26 cellular contexts compared by ENCODE assay signal in the genomic region with DNA sequence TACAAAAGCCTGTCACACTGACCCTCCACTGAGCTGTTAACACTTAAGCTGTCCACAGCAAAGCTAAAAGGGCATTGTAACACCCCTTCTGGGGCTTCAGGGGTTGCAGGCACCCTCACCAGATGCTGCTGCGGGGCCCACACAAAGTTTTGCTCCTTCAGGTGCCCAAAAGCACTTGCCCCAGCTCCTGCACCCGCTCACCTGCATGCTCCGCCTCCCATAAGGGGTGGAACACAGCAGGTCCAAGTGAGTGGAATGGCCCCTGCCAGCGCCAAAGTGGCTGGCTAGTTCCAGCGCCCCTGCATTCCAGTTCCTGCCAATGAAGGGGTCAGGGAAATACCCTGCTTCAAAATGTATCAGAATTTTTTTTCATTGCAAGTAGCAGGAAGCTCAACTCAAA. TPM values are rescaled to one million over a fixed set of nuclear protein-coding genes. Genes with fewer than 3 reads are reported as not detected.
DNase-seq lines count a peak whose midpoint lies in the region; ATAC-seq, FAIRE-seq and TF ChIP-seq lines count a peak whose summit lies in the region.
"Had no signal": no experiment of that assay in that cellular context is flagged by ENCODE, and none has a peak within 500 bp of the region (broad histone marks: within the 10 kb centered on the region; RNA-seq: fewer than 3 reads in every experiment).

No MANE protein-coding gene starts in this region.

- no peak for ATAC-seq in Right ventricle myocardium inferior
- ATAC-seq in K562, result peak; percentile 33; the same call in 2 of the 3 replicates
- ATAC-seq in left colon, result peak; percentile 8
- ATAC-seq: A549, HCT116 had no signal

- DNase-seq in left ventricle myocardium inferior (no peak), Right ventricle myocardium inferior (ENCODE audit: missing footprints) (no peak), K562 (ENCODE audit: extremely low read depth in 1 of 4, low spot score in 3 of 4) (no peak), left colon (no peak), chondrocyte (ENCODE audit: low spot score) (no peak), SW480 (ENCODE audit: low spot score) (no peak)
- no peak for DNase-seq in stimulated activated naive CD4-positive, alpha-beta T cell treated with Interleukin-2 at 50 U/mL for 16 hours (lab: John Stamatoyannopoulos, UW)
- DNase-seq: 8988T; ACHN; AML-193; BE2C; Calu3; CD4-positive, alpha-beta memory T cell; COR-L47; DMS53; DMS79 treated with DMSO at 0.1 percent for 48 hours; GF-D8; GM23248; H9 had no signal

- intact Hi-C loops in left ventricle myocardium inferior (cut with micrococcal nuclease), result no loop called here
- intact Hi-C loops in Right ventricle myocardium inferior (cut with DNase I), result no loop called here
- intact Hi-C loops in K562 (cut with micrococcal nuclease), result no loop called here
- intact Hi-C loops in left colon (cut with DNase I, micrococcal nuclease), result no loop called here

- H3K4me3 Mint-ChIP-seq in chondrocyte (ENCODE audit: unreplicated experiment), result no peak overlapping the region
- H3K4me3 Mint-ChIP-seq: CD4-positive, alpha-beta memory T cell; H9 had no signal

- H3K27ac ChIP-seq in left ventricle myocardium inferior (replicated peaks) (peak overlapping the region; percentile 86), K562 (ENCODE audit: extremely low read depth, low read depth, low read length) (no peak overlapping the region), subcutaneous abdominal adipose tissue (ENCODE audit: low read depth, low read length) (peak overlapping the region; percentile 78)
- H3K27ac ChIP-seq: A549, GM23248 had no signal

- BruUV-seq in K562 (replicated peaks; lab: Mats Ljungman, UMichigan), result no TSS peak

- CTCF ChIA-PET in K562 (lab: Yijun Ruan, JAX; ENCODE audit: low intra/inter-chr PET ratio), result no interaction called here

- H3K36me3 Mint-ChIP-seq in chondrocyte (ENCODE audit: low read depth), result peaks cover 3% of the 10 kb centered on the region
- H3K36me3 Mint-ChIP-seq: CD4-positive, alpha-beta memory T cell had no signal

- no peak overlapping the region for H2AFZ ChIP-seq in K562 (ENCODE audit: low read depth, low read length)
- H2AFZ ChIP-seq: GM23248 had no signal

- no peaks in the 10 kb centered on the region for H3K27me3 Mint-ChIP-seq in chondrocyte (ENCODE audit: low read depth)

- no peak for FAIRE-seq in K562 (lab: Jason Lieb, UNC)
- FAIRE-seq: A549, GM18507 had no signal

- TF ChIP-seq CTCF in left ventricle myocardium inferior (IDR thresholded peaks at IDR 0.05; ENCODE audit: borderline replicate concordance) (no peak), K562 (IDR thresholded peaks at IDR 0.05 in 2 of 3, conservative IDR thresholded peaks at IDR 0.05 in 1 of 3; ENCODE audit: insufficient read depth in 2 of 3, low read depth in 1 of 3, low read length in 3 of 3) (no peak), chondrocyte (IDR thresholded peaks at IDR 0.05) (no peak)

- H3K9ac ChIP-seq in K562 (ENCODE audit: insufficient read depth in 1 of 2, low read depth in 2 of 2, low read length in 2 of 2) (no peak overlapping the region), subcutaneous abdominal adipose tissue (ENCODE audit: low read length in 5 of 5) (no peak overlapping the region)
- H3K9ac ChIP-seq: GM23248 had no signal

- H3K27me3 ChIP-seq in left ventricle myocardium inferior (ENCODE audit: low read depth) (no peaks in the 10 kb centered on the region), K562 (ENCODE audit: control insufficient read depth in 2 of 2, insufficient read depth in 2 of 2, low read length in 2 of 2) (peaks cover 6 to 12% of the 10 kb centered on the region in 2 experiments; a peak in 3 of 5 replicates), subcutaneous abdominal adipose tissue (ENCODE audit: control insufficient read depth in 5 of 5, insufficient read depth in 4 of 5, low read length in 5 of 5) (no peaks in the 10 kb centered on the region)
- H3K27me3 ChIP-seq: BE2C; BLaER1 treated with 17β-estradiol and CSF1 and Interleukin-3, amounts not matched to agents 10 nM and 100 nM had no signal

- H3K9me3 ChIP-seq in left ventricle myocardium inferior (replicated peaks), result no peaks in the 10 kb centered on the region
- no peaks in the 10 kb centered on the region for H3K9me3 ChIP-seq in K562 (replicated peaks; ENCODE audit: control insufficient read depth, insufficient read depth, low read depth, low read length)
- no peaks in the 10 kb centered on the region for H3K9me3 ChIP-seq in subcutaneous abdominal adipose tissue (ENCODE audit: control insufficient read depth in 5 of 5, low read length in 5 of 5)
- H3K9me3 ChIP-seq: A549; BE2C; BLaER1 treated with 17β-estradiol and CSF1 and Interleukin-3, amounts not matched to agents 10 nM and 100 nM had no signal

- H3K4me1 Mint-ChIP-seq in chondrocyte (ENCODE audit: low read depth), result no peaks in the 10 kb centered on the region
- H3K4me1 Mint-ChIP-seq: H9 had no signal

- no peak for TF ChIP-seq POLR2A in K562 (conservative IDR thresholded peaks at IDR 0.05)

- no peaks in the 10 kb centered on the region for H3K9me3 Mint-ChIP-seq in chondrocyte (ENCODE audit: low read depth)
- H3K9me3 Mint-ChIP-seq: H9 had no signal

- no peak for TF ChIP-seq EP300 in K562 (IDR thresholded peaks at IDR 0.05; ENCODE audit: low read length)

- H3K27ac Mint-ChIP-seq in chondrocyte (ENCODE audit: unreplicated experiment), result no peak overlapping the region
- H3K27ac Mint-ChIP-seq: CD4-positive, alpha-beta memory T cell; H9 had no signal

- TF ChIP-seq RAD21 in K562 (CRISPR knock-in tag; conservative IDR thresholded peaks at IDR 0.05 in 1 of 2, IDR thresholded peaks at IDR 0.05 in 1 of 2), result no peak

- no peak overlapping the region for H3K4me3 ChIP-seq in left ventricle myocardium inferior
- no peak overlapping the region for H3K4me3 ChIP-seq in K562
- H3K4me3 ChIP-seq in subcutaneous abdominal adipose tissue (ENCODE audit: low read depth in 1 of 5, low read length in 5 of 5), result no peak overlapping the region
- H3K4me3 ChIP-seq: A549; BLaER1 treated with 17β-estradiol and CSF1 and Interleukin-3, amounts not matched to agents 10 nM and 100 nM; GM23248 had no signal

- H3K4me2 ChIP-seq in K562 (ENCODE audit: insufficient read depth, low read length), result no peak overlapping the region
- H3K4me2 ChIP-seq: A549 had no signal

- H4K20me1 ChIP-seq in K562 (replicated peaks; ENCODE audit: control insufficient read depth, insufficient read depth, low read length), result no peaks in the 10 kb centered on the region
- H4K20me1 ChIP-seq: BLaER1 treated with 17β-estradiol and CSF1 and Interleukin-3, amounts not matched to agents 10 nM and 100 nM had no signal

- no peaks in the 10 kb centered on the region for H3K36me3 ChIP-seq in left ventricle myocardium inferior
- H3K36me3 ChIP-seq in K562 (ENCODE audit: control insufficient read depth, insufficient read depth, low read length), result no peaks in the 10 kb centered on the region
- H3K36me3 ChIP-seq in subcutaneous abdominal adipose tissue (ENCODE audit: control insufficient read depth in 5 of 5, insufficient read depth in 5 of 5, low read length in 5 of 5), result no peaks in the 10 kb centered on the region
- H3K36me3 ChIP-seq: BE2C had no signal

- WGBS in K562 (ENCODE audit: insufficient coverage, low coverage, missing lambda C conversion rate), result 4% methylated on average over 5 of the region's 5 CpGs

- peaks cover 44% of the 10 kb centered on the region for H3K4me1 ChIP-seq in left ventricle myocardium inferior
- H3K4me1 ChIP-seq in K562 (replicated peaks in 1 of 2; ENCODE audit: control insufficient read depth in 2 of 2, insufficient read depth in 2 of 2, low read length in 2 of 2), result no peaks in the 10 kb centered on the region
- peaks cover 0 to 44% (median 17%) of the 10 kb centered on the region in 5 donors for H3K4me1 ChIP-seq in subcutaneous abdominal adipose tissue (ENCODE audit: control insufficient read depth in 5 of 5, insufficient read depth in 5 of 5, low read length in 5 of 5)
- H3K4me1 ChIP-seq: A549, BE2C had no signal

- in situ Hi-C loops in K562 (cut with MboI), result no loop called here

- H3K79me2 ChIP-seq in K562 (ENCODE audit: control insufficient read depth, insufficient read depth, low read length), result no peaks in the 10 kb centered on the region

- POLR2A ChIA-PET in K562 (lab: Yijun Ruan, JAX), result interaction anchor here (0.5 to 2.2 kb wide), 3 partner anchors 11 to 567 kb away, joined by 4 to 11 read pairs (median 4); no protein-coding TSS in a partner anchor

- H3K9me1 ChIP-seq in K562 (ENCODE audit: control insufficient read depth, insufficient read depth, low read length), result no peaks in the 10 kb centered on the region

RNA-seq across cellular contexts. Expression of a gene that starts 7.3 kb away (rescaled TPM):
- total RNA-seq in left ventricle myocardium inferior, result 23.1 TPM
- 39.3 TPM for total RNA-seq in Right ventricle myocardium inferior
- total RNA-seq in K562 (2011; cell fraction: chromatin; rRNA removed; ENCODE audit: low replicate concordance), result not detected in 2 replicates
- total RNA-seq in K562 (2011; cell fraction: nucleolus; rRNA removed), result not detected in 2 replicates
- total RNA-seq in K562 (2011; cell fraction: nucleoplasm; rRNA removed), result not detected in 2 replicates
- total RNA-seq in K562 (2014; rRNA removed), result not detected in 2 replicates
- total RNA-seq in K562 (2014; rRNA removed; fragmentation: Illumina TruSeq; extraction: Trizol), result not detected in 2 replicates
- total RNA-seq in K562 (2015; rRNA removed; fragmentation: Illumina TruSeq; extraction: Trizol), result not detected in 2 replicates
- total RNA-seq in K562 (2021), result not detected in 2 replicates
- polyA plus RNA-seq in K562 (2011; rRNA removed), result not detected in 2 replicates
- not detected in 2 replicates for polyA plus RNA-seq in K562 (2011; cell fraction: cytosol; rRNA removed)
- not detected in 2 replicates for polyA plus RNA-seq in K562 (2011; cell fraction: nucleus; rRNA removed)
- polyA plus RNA-seq in K562 (2012), result not detected in 2 replicates
- not detected in 2 replicates for polyA plus RNA-seq in K562 (2014; fragmentation: Illumina TruSeq; extraction: Trizol)
- not detected for polyA plus RNA-seq in K562 (2014; fragmentation: Nextera tagmentation; extraction: Ambion mirVana)
- not detected in 2 replicates for polyA plus RNA-seq in K562 (2014; rRNA removed)
- polyA minus RNA-seq in K562 (2011; rRNA and poly(A)+ RNA removed), result not detected in 2 replicates
- not detected in 2 replicates for polyA minus RNA-seq in K562 (2011; cell fraction: cytosol; rRNA and poly(A)+ RNA removed)
- not detected in 2 replicates for polyA minus RNA-seq in K562 (2011; cell fraction: nucleus; rRNA and poly(A)+ RNA removed)
- 1 to 10 TPM; 2.1 to 2.4 TPM for total RNA-seq in left colon
- total RNA-seq in chondrocyte, result 0.47 TPM in 1 of 3 replicates, not detected in the others
- total RNA-seq: CD4-positive, alpha-beta memory T cell; Daoy; GM23248; H4 had no signal
- polyA plus RNA-seq: CD4-positive, alpha-beta memory T cell; GM23248 had no signal

RNA-seq across cellular contexts. Expression of a gene that starts 43.0 kb away (rescaled TPM):
- 80.3 TPM for total RNA-seq in left ventricle myocardium inferior
- 66.4 TPM for total RNA-seq in Right ventricle myocardium inferior
- total RNA-seq in K562 (2011; cell fraction: chromatin; rRNA removed; ENCODE audit: low replicate concordance), result 95.3 and 131 TPM in 2 replicates
- 54.5 and 60.3 TPM in 2 replicates for total RNA-seq in K562 (2011; cell fraction: nucleolus; rRNA removed)
- 70.8 and 82.3 TPM in 2 replicates for total RNA-seq in K562 (2011; cell fraction: nucleoplasm; rRNA removed)
- total RNA-seq in K562 (2014; rRNA removed), result 43.2 and 50.7 TPM in 2 replicates
- total RNA-seq in K562 (2014; rRNA removed; fragmentation: Illumina TruSeq; extraction: Trizol), result 39.0 and 40.3 TPM in 2 replicates
- total RNA-seq in K562 (2015; rRNA removed; fragmentation: Illumina TruSeq; extraction: Trizol), result 40.1 TPM in 2 replicates
- total RNA-seq in K562 (2021), result 63.7 and 67.4 TPM in 2 replicates
- 20.5 and 24.1 TPM in 2 replicates for polyA plus RNA-seq in K562 (2011; rRNA removed)
- 17.9 and 26.3 TPM in 2 replicates for polyA plus RNA-seq in K562 (2011; cell fraction: cytosol; rRNA removed)
- 35.1 and 44.0 TPM in 2 replicates for polyA plus RNA-seq in K562 (2011; cell fraction: nucleus; rRNA removed)
- 41.7 and 52.1 TPM in 2 replicates for polyA plus RNA-seq in K562 (2012)
- 64.4 and 73.7 TPM in 2 replicates for polyA plus RNA-seq in K562 (2014; fragmentation: Illumina TruSeq; extraction: Trizol)
- polyA plus RNA-seq in K562 (2014; fragmentation: Nextera tagmentation; extraction: Ambion mirVana), result 10 to 100 TPM; 11.7 to 24.9 TPM
- 34.9 and 35.3 TPM in 2 replicates for polyA plus RNA-seq in K562 (2014; rRNA removed)
- polyA minus RNA-seq in K562 (2011; rRNA and poly(A)+ RNA removed), result 41.4 and 45.8 TPM in 2 replicates
- polyA minus RNA-seq in K562 (2011; cell fraction: cytosol; rRNA and poly(A)+ RNA removed), result 36.5 and 43.1 TPM in 2 replicates
- polyA minus RNA-seq in K562 (2011; cell fraction: nucleus; rRNA and poly(A)+ RNA removed), result 25.7 and 38.8 TPM in 2 replicates
- 10 to 100 TPM; 32.3 to 36.5 TPM for total RNA-seq in left colon
- total RNA-seq in chondrocyte, result 46.3 to 51.9 TPM (median 47.1 TPM) in 3 replicates

RNA-seq across cellular contexts. Expression of a gene that starts 46.5 kb away (rescaled TPM):
- total RNA-seq in left ventricle myocardium inferior (22.2 TPM), Right ventricle myocardium inferior (19.3 TPM), K562 (2014; rRNA removed) (5.9 and 7.5 TPM in 2 replicates), K562 (2014; rRNA removed; fragmentation: Illumina TruSeq; extraction: Trizol) (12.8 and 16.5 TPM in 2 replicates), K562 (2015; rRNA removed; fragmentation: Illumina TruSeq; extraction: Trizol) (12.2 and 13.1 TPM in 2 replicates), K562 (2021) (7.8 and 8.1 TPM in 2 replicates), left colon (10 to 100 TPM; 23.3 to 25.5 TPM), chondrocyte (10.9 to 13.8 TPM (median 13.7 TPM) in 3 replicates)
- total RNA-seq in K562 (2011; cell fraction: chromatin; rRNA removed; ENCODE audit: low replicate concordance), result 19.3 and 21.2 TPM in 2 replicates
- 13.3 and 14.3 TPM in 2 replicates for total RNA-seq in K562 (2011; cell fraction: nucleolus; rRNA removed)
- total RNA-seq in K562 (2011; cell fraction: nucleoplasm; rRNA removed), result 17.5 and 22.6 TPM in 2 replicates
- polyA plus RNA-seq in K562 (2011; rRNA removed) (14.6 and 20.5 TPM in 2 replicates), K562 (2014; fragmentation: Illumina TruSeq; extraction: Trizol) (8.7 TPM in 2 replicates), K562 (2014; fragmentation: Nextera tagmentation; extraction: Ambion mirVana) (10 to 100 TPM; 12.1 to 13.3 TPM), K562 (2014; rRNA removed) (5.1 and 6.1 TPM in 2 replicates)
- polyA plus RNA-seq in K562 (2011; cell fraction: cytosol; rRNA removed), result 7.5 and 14.5 TPM in 2 replicates
- 6.0 and 9.9 TPM in 2 replicates for polyA plus RNA-seq in K562 (2011; cell fraction: nucleus; rRNA removed)
- 11.6 and 12.5 TPM in 2 replicates for polyA plus RNA-seq in K562 (2012)
- polyA minus RNA-seq in K562 (2011; rRNA and poly(A)+ RNA removed), result 18.7 and 30.0 TPM in 2 replicates
- 4.6 and 6.7 TPM in 2 replicates for polyA minus RNA-seq in K562 (2011; cell fraction: cytosol; rRNA and poly(A)+ RNA removed)
- polyA minus RNA-seq in K562 (2011; cell fraction: nucleus; rRNA and poly(A)+ RNA removed), result 2.0 and 11.7 TPM in 2 replicates

RNA-seq across cellular contexts. Expression of a gene that starts 46.6 kb away (rescaled TPM):
- total RNA-seq in left ventricle myocardium inferior, result 36.3 TPM
- total RNA-seq in Right ventricle myocardium inferior, result 41.8 TPM
- 7.2 and 15.2 TPM in 2 replicates for total RNA-seq in K562 (2011; cell fraction: chromatin; rRNA removed; ENCODE audit: low replicate concordance)
- 5.4 and 6.8 TPM in 2 replicates for total RNA-seq in K562 (2011; cell fraction: nucleolus; rRNA removed)
- total RNA-seq in K562 (2011; cell fraction: nucleoplasm; rRNA removed), result 13.1 and 20.9 TPM in 2 replicates
- 32.9 and 36.0 TPM in 2 replicates for total RNA-seq in K562 (2014; rRNA removed)
- 76.8 and 90.6 TPM in 2 replicates for total RNA-seq in K562 (2014; rRNA removed; fragmentation: Illumina TruSeq; extraction: Trizol)
- total RNA-seq in K562 (2015; rRNA removed; fragmentation: Illumina TruSeq; extraction: Trizol), result 67.1 and 71.3 TPM in 2 replicates
- total RNA-seq in K562 (2021), result 46.7 and 51.4 TPM in 2 replicates
- 27.4 and 34.4 TPM in 2 replicates for polyA plus RNA-seq in K562 (2011; rRNA removed)
- 5.9 and 13.7 TPM in 2 replicates for polyA plus RNA-seq in K562 (2011; cell fraction: cytosol; rRNA removed)
- 6.1 and 10.2 TPM in 2 replicates for polyA plus RNA-seq in K562 (2011; cell fraction: nucleus; rRNA removed)
- 38.8 and 46.3 TPM in 2 replicates for polyA plus RNA-seq in K562 (2012)
- polyA plus RNA-seq in K562 (2014; fragmentation: Illumina TruSeq; extraction: Trizol), result 55.6 and 61.7 TPM in 2 replicates
- 100 to 1,000 TPM; 101 to 109 TPM for polyA plus RNA-seq in K562 (2014; fragmentation: Nextera tagmentation; extraction: Ambion mirVana)
- 36.7 and 39.1 TPM in 2 replicates for polyA plus RNA-seq in K562 (2014; rRNA removed)
- 37.0 and 48.2 TPM in 2 replicates for polyA minus RNA-seq in K562 (2011; rRNA and poly(A)+ RNA removed)
- polyA minus RNA-seq in K562 (2011; cell fraction: cytosol; rRNA and poly(A)+ RNA removed), result 12.8 and 14.4 TPM in 2 replicates
- 2.6 and 7.2 TPM in 2 replicates for polyA minus RNA-seq in K562 (2011; cell fraction: nucleus; rRNA and poly(A)+ RNA removed)
- total RNA-seq in left colon, result 10 to 100 TPM; 45.9 to 49.6 TPM
- total RNA-seq in chondrocyte, result 26.1 to 28.4 TPM (median 26.1 TPM) in 3 replicates
